ENCODE assay signal across 1 cellular context in genomic region chr9:34126207-34127034, GRCh38.
TF ChIP-seq lines count a peak whose summit lies in the region.

DCAF12 (minus strand) TSS chr9:34126698; CDS start chr9:34126431, 267 bp downstream.

TF ChIP-seq in HEK293, 187 proteins besides CTCF, POLR2A, EP300 and RAD21 (continued from another document):
- TF ChIP-seq ZNF148 (tag by site-specific recombination; IDR thresholded peaks at IDR 0.05; ENCODE audit: borderline replicate concordance) (no peak), ZNF174 (tag by site-specific recombination; IDR thresholded peaks at IDR 0.05) (no peak), ZNF654 (tag by site-specific recombination; IDR thresholded peaks at IDR 0.05; ENCODE audit: low read depth) (no peak), TSHZ1 (tag by site-specific recombination; IDR thresholded peaks at IDR 0.05; ENCODE audit: borderline replicate concordance) (no peak), OVOL3 (tag by site-specific recombination; IDR thresholded peaks at IDR 0.05) (0 out of 2 replicates have a peak, but pooled peaks have one; percentile 34), ZIC2 (tag by site-specific recombination; IDR thresholded peaks at IDR 0.05) (no peak), ZNF830 (tag by site-specific recombination; IDR thresholded peaks at IDR 0.05; ENCODE audit: low read depth) (no peak), ZNF366 (tag by site-specific recombination; conservative IDR thresholded peaks at IDR 0.05) (peak; percentile 59), ZNF184 (tag by site-specific recombination; IDR thresholded peaks at IDR 0.05) (no peak), BCL6B (tag by site-specific recombination; IDR thresholded peaks at IDR 0.05) (no peak), ZNF549 (tag by site-specific recombination; IDR thresholded peaks at IDR 0.05) (no peak), ZSCAN5A (tag by site-specific recombination; IDR thresholded peaks at IDR 0.05) (0 out of 2 replicates have a peak, but pooled peaks have one; percentile 32), WT1 (tag by site-specific recombination; IDR thresholded peaks at IDR 0.05) (peak; percentile 22; the same call in 1 of the 2 replicates), ZNF335 (tag by site-specific recombination; conservative IDR thresholded peaks at IDR 0.05) (peak; percentile 76), ZXDB (tag by site-specific recombination; IDR thresholded peaks at IDR 0.05) (peak; percentile 82), SP3 (tag by site-specific recombination; IDR thresholded peaks at IDR 0.05) (peak; percentile 48), KLF1 (tag by site-specific recombination; IDR thresholded peaks at IDR 0.05) (no peak), ZNF311 (tag by site-specific recombination; IDR thresholded peaks at IDR 0.05; ENCODE audit: borderline replicate concordance) (no peak), ZNF610 (tag by site-specific recombination; IDR thresholded peaks at IDR 0.05; ENCODE audit: borderline replicate concordance) (peak; percentile 98), ZNF146 (tag by site-specific recombination; IDR thresholded peaks at IDR 0.05) (no peak), ZNF747 (tag by site-specific recombination; IDR thresholded peaks at IDR 0.05) (no peak), KLF9 (tag by site-specific recombination; IDR thresholded peaks at IDR 0.05; ENCODE audit: low read depth) (peak; percentile 37; the same call in 1 of the 2 replicates), ZNF560 (tag by site-specific recombination; IDR thresholded peaks at IDR 0.05; ENCODE audit: borderline replicate concordance) (no peak), ZBTB11 (tag by site-specific recombination; conservative IDR thresholded peaks at IDR 0.05; ENCODE audit: low read depth) (peak; percentile 84), ZNF221 (tag by site-specific recombination; IDR thresholded peaks at IDR 0.05; ENCODE audit: borderline replicate concordance) (no peak), SALL2 (tag by site-specific recombination; IDR thresholded peaks at IDR 0.05; ENCODE audit: borderline replicate concordance) (no peak), ZBTB7A (tag by site-specific recombination; IDR thresholded peaks at IDR 0.05; ENCODE audit: low read depth) (no peak), ZNF155 (tag by site-specific recombination; IDR thresholded peaks at IDR 0.05) (no peak), ZNF626 (tag by site-specific recombination; IDR thresholded peaks at IDR 0.05) (no peak), ZBTB20 (tag by site-specific recombination; IDR thresholded peaks at IDR 0.05) (peak; percentile 95), ZNF362 (tag by site-specific recombination; IDR thresholded peaks at IDR 0.05) (no peak)
